ENCODE assay signal across 29 cellular contexts in genomic region chr5:54803381-54804025, GRCh38.
DNase-seq lines count a peak whose midpoint lies in the region; ATAC-seq, FAIRE-seq and TF ChIP-seq lines count a peak whose summit lies in the region.
"Had no signal": no experiment of that assay in that cellular context is flagged by ENCODE, and none has a peak within 500 bp of the region (broad histone marks: within the 10 kb centered on the region; RNA-seq: fewer than 3 reads in every experiment).

No MANE protein-coding gene starts in this region.

- H3K27ac Mint-ChIP-seq in neural progenitor cell, result no peak overlapping the region
- H3K27ac Mint-ChIP-seq: activated CD4-positive, alpha-beta T cell treated with anti-CD3 and anti-CD28 coated beads, Interleukin-2, amount 10 ng/mL, durations not matched to agents 7 days and 5 days; activated T-cell treated with anti-CD3 and anti-CD28 coated beads, Interleukin-2, amount 50 U/mL, for 72 hours; naive thymus-derived CD4-positive, alpha-beta T cell had no signal

- ATAC-seq in HepG2 (no peak), GM19455 (IDR thresholded peaks at IDR 0.05; ENCODE audit: unreplicated experiment) (no peak)
- ATAC-seq: activated T-cell treated with anti-CD3 and anti-CD28 coated beads, Interleukin-2, amount 50 U/mL, for 72 hours; left ventricle myocardium superior; naive thymus-derived CD4-positive, alpha-beta T cell had no signal

- H3K36me3 Mint-ChIP-seq in neural progenitor cell, result no peaks in the 10 kb centered on the region

- CTCF ChIA-PET in HepG2 (lab: Yijun Ruan, JAX; ENCODE audit: low intra/inter-chr PET ratio, low total read pairs), result no interaction called here

- H3K4me3 Mint-ChIP-seq in neural progenitor cell, result no peak overlapping the region
- H3K4me3 Mint-ChIP-seq: activated CD4-positive, alpha-beta T cell treated with anti-CD3 and anti-CD28 coated beads, Interleukin-2, amount 10 ng/mL, durations not matched to agents 7 days and 5 days; activated T-cell treated with anti-CD3 and anti-CD28 coated beads, Interleukin-2, amount 50 U/mL, for 72 hours; naive thymus-derived CD4-positive, alpha-beta T cell had no signal

- TF ChIP-seq EP300 in HepG2 (IDR thresholded peaks at IDR 0.05; ENCODE audit: low read depth in 2 of 2, low read length in 2 of 2) (no peak), HepG2 (CRISPR knock-in tag; IDR thresholded peaks at IDR 0.05; ENCODE audit: borderline replicate concordance) (no peak)

- H3K4me1 ChIP-seq in fibroblast of lung (ENCODE audit: control insufficient read depth, extremely low read depth, insufficient read depth, low read length) (peaks cover 7% of the 10 kb centered on the region), neural progenitor cell (peaks cover 7% of the 10 kb centered on the region), HepG2 (ENCODE audit: insufficient read depth, low read length) (no peaks in the 10 kb centered on the region)
- H3K4me1 ChIP-seq: breast epithelium, Peyer's patch, thyroid gland had no signal

- in situ Hi-C loops in HepG2 (cut with HindIII; ENCODE audit: extremely low pct_ligation_motif_present, low pct_unique_long_range_greater_than_20kb), result no loop called here

- H3K9me3 ChIP-seq in fibroblast of lung (ENCODE audit: control insufficient read depth, insufficient read depth, low read depth, low read length), result no peaks in the 10 kb centered on the region
- H3K9me3 ChIP-seq in neural progenitor cell (ENCODE audit: low read depth), result no peaks in the 10 kb centered on the region
- H3K9me3 ChIP-seq in HepG2 (ENCODE audit: low read length), result no peaks in the 10 kb centered on the region
- H3K9me3 ChIP-seq: breast epithelium, Peyer's patch, stomach, thyroid gland had no signal

- DNase-seq in AG10803 (ENCODE audit: low read depth) (peak; percentile 82), NCI-H446 treated with DMSO at 0.1 percent for 48 hours (lab: John Stamatoyannopoulos, UW) (peak; percentile 48), fibroblast of lung (ENCODE audit: low read depth in 2 of 2) (peak; percentile 8 to 47), neural progenitor cell (ENCODE audit: low spot score) (peak; percentile 57), inferior parietal cortex (ENCODE audit: extremely low spot score) (no peak), HepG2 (ENCODE audit: low spot score) (no peak)
- DNase-seq: activated CD4-positive, alpha-beta T cell treated with anti-CD3 and anti-CD28 coated beads, Interleukin-2, amount 10 ng/mL, durations not matched to agents 7 days and 5 days; activated naive CD4-positive, alpha-beta T cell treated with Interleukin-2 at 50 U/mL for 16 hours; activated T-cell treated with anti-CD3 and anti-CD28 coated beads, Interleukin-2, amount 50 U/mL, for 72 hours; COR-L47; effector CD4-positive, alpha-beta T cell; GDM1; left ventricle myocardium superior; naive thymus-derived CD4-positive, alpha-beta T cell; NCI-H2171; NCI-H524 treated with DMSO at 0.1 percent for 48 hours; Peyer's patch; SHP77 treated with DMSO at 0.1 percent for 48 hours; small intestine; stimulated activated CD4-positive, alpha-beta T cell treated with anti-CD3 and anti-CD28 coated beads, Interleukin-1b, Interleukin-23, amount 100 ng/mL, for 48 hours; stomach; T1000; thyroid gland had no signal

- POLR2A ChIA-PET in HepG2 (lab: Yijun Ruan, JAX), result no interaction called here

- no peaks in the 10 kb centered on the region for H3K9me3 Mint-ChIP-seq in neural progenitor cell

- H3K27me3 ChIP-seq in fibroblast of lung (ENCODE audit: control insufficient read depth, insufficient read depth, low read length), result no peaks in the 10 kb centered on the region
- no peaks in the 10 kb centered on the region for H3K27me3 ChIP-seq in neural progenitor cell
- no peaks in the 10 kb centered on the region for H3K27me3 ChIP-seq in HepG2 (ENCODE audit: control insufficient read depth in 1 of 2, insufficient read depth in 2 of 2, low read length in 2 of 2)
- H3K27me3 ChIP-seq: BLaER1 treated with 17β-estradiol and CSF1 and Interleukin-3, amounts not matched to agents 10 nM and 100 nM; breast epithelium; Peyer's patch; stomach; thyroid gland had no signal

- TF ChIP-seq POLR2A in HepG2 (IDR thresholded peaks at IDR 0.05; ENCODE audit: insufficient read depth in 1 of 2, low read depth in 2 of 2, low read length in 2 of 2), result no peak

- H3K4me3 ChIP-seq in AG10803 (ENCODE audit: low read length), result no peak overlapping the region
- no peak overlapping the region for H3K4me3 ChIP-seq in fibroblast of lung (replicated peaks in 1 of 4; ENCODE audit: control extremely low read depth in 1 of 4, insufficient read depth in 1 of 4, low read depth in 3 of 4, low read length in 4 of 4)
- no peak overlapping the region for H3K4me3 ChIP-seq in neural progenitor cell
- H3K4me3 ChIP-seq in HepG2 (replicated peaks in 1 of 3; ENCODE audit: insufficient read depth in 1 of 3, low read depth in 2 of 3, low read length in 3 of 3), result no peak overlapping the region
- H3K4me3 ChIP-seq: BLaER1 treated with 17β-estradiol and CSF1 and Interleukin-3, amounts not matched to agents 10 nM and 100 nM; breast epithelium; Peyer's patch; stomach; thyroid gland had no signal

- no peak overlapping the region for H3K9ac ChIP-seq in fibroblast of lung (ENCODE audit: insufficient read depth, low read length)
- H3K9ac ChIP-seq in neural progenitor cell, result no peak overlapping the region
- H3K9ac ChIP-seq in HepG2 (ENCODE audit: insufficient read depth, low read depth, low read length), result no peak overlapping the region
- H3K9ac ChIP-seq: BLaER1 treated with 17β-estradiol and CSF1 and Interleukin-3, amounts not matched to agents 10 nM and 100 nM had no signal

- no TSS peak for BruUV-seq in HepG2 (replicated peaks; lab: Mats Ljungman, UMichigan)

- no peaks in the 10 kb centered on the region for H3K36me3 ChIP-seq in fibroblast of lung (ENCODE audit: control insufficient read depth, insufficient read depth, low read length)
- H3K36me3 ChIP-seq in neural progenitor cell, result no peaks in the 10 kb centered on the region
- no peaks in the 10 kb centered on the region for H3K36me3 ChIP-seq in HepG2 (replicated peaks in 1 of 2; ENCODE audit: control insufficient read depth in 1 of 2, insufficient read depth in 2 of 2, low read length in 2 of 2)
- H3K36me3 ChIP-seq: BLaER1 treated with 17β-estradiol and CSF1 and Interleukin-3, amounts not matched to agents 10 nM and 100 nM; breast epithelium; Peyer's patch; stomach; thyroid gland had no signal

- H3K27me3 Mint-ChIP-seq in neural progenitor cell (ENCODE audit: insufficient read depth, low read depth), result peaks cover 2% of the 10 kb centered on the region
- H3K27me3 Mint-ChIP-seq: activated CD4-positive, alpha-beta T cell treated with anti-CD3 and anti-CD28 coated beads, Interleukin-2, amount 10 ng/mL, durations not matched to agents 7 days and 5 days; naive thymus-derived CD4-positive, alpha-beta T cell had no signal

- TF ChIP-seq CTCF in AG10803 (conservative IDR thresholded peaks at IDR 0.05; ENCODE audit: low read length), result no peak
- no peak for TF ChIP-seq CTCF in fibroblast of lung (conservative IDR thresholded peaks at IDR 0.05 in 1 of 2, IDR thresholded peaks at IDR 0.05 in 1 of 2; ENCODE audit: low read depth in 1 of 2, low read length in 2 of 2)
- TF ChIP-seq CTCF in neural progenitor cell (IDR thresholded peaks at IDR 0.05), result no peak
- no peak for TF ChIP-seq CTCF in HepG2 (CRISPR knock-in tag; IDR thresholded peaks at IDR 0.05)

- no peak overlapping the region for H3K27ac ChIP-seq in fibroblast of lung (ENCODE audit: insufficient read depth, low read length)
- H3K27ac ChIP-seq in neural progenitor cell, result no peak overlapping the region
- no peak overlapping the region for H3K27ac ChIP-seq in HepG2 (ENCODE audit: extremely low read length, insufficient read depth, low read length)
- H3K27ac ChIP-seq: BLaER1 treated with 17β-estradiol and CSF1 and Interleukin-3, amounts not matched to agents 10 nM and 100 nM; epithelial cell of prostate; Peyer's patch; stomach; thyroid gland had no signal

- TF ChIP-seq RAD21 in HepG2 (CRISPR knock-in tag; IDR thresholded peaks at IDR 0.05), result no peak

- no peaks in the 10 kb centered on the region for H3K4me1 Mint-ChIP-seq in neural progenitor cell

- H4K20me1 ChIP-seq in fibroblast of lung (ENCODE audit: control insufficient read depth, extremely low read depth, insufficient read depth, low read length), result no peaks in the 10 kb centered on the region
- H4K20me1 ChIP-seq in neural progenitor cell (ENCODE audit: low read depth), result no peaks in the 10 kb centered on the region
- H4K20me1 ChIP-seq in HepG2 (ENCODE audit: insufficient read depth, low read length), result no peaks in the 10 kb centered on the region
- H4K20me1 ChIP-seq: BLaER1 treated with 17β-estradiol and CSF1 and Interleukin-3, amounts not matched to agents 10 nM and 100 nM had no signal

- H2AFZ ChIP-seq in fibroblast of lung (ENCODE audit: low read length) (peak overlapping the region; percentile 5), neural progenitor cell (replicated peaks) (no peak overlapping the region), HepG2 (ENCODE audit: low read length) (no peak overlapping the region)

- peaks cover 9% of the 10 kb centered on the region for H3F3A ChIP-seq in neural progenitor cell (ENCODE audit: low read depth)

- no peak for FAIRE-seq in HepG2 (lab: Jason Lieb, UNC)
- FAIRE-seq: colon, HTR-8/SVneo, small intestine had no signal

- H3K4me2 ChIP-seq in fibroblast of lung (ENCODE audit: extremely low read depth, insufficient read depth, low read length), result no peak overlapping the region
- peak overlapping the region; percentile 21 for H3K4me2 ChIP-seq in neural progenitor cell
- H3K4me2 ChIP-seq in HepG2 (ENCODE audit: low read depth, low read length), result no peak overlapping the region
- H3K4me2 ChIP-seq: BLaER1 treated with 17β-estradiol and CSF1 and Interleukin-3, amounts not matched to agents 10 nM and 100 nM had no signal

- H3K79me2 ChIP-seq in fibroblast of lung (ENCODE audit: control insufficient read depth, insufficient read depth, low read length) (no peaks in the 10 kb centered on the region), neural progenitor cell (ENCODE audit: low read depth) (no peaks in the 10 kb centered on the region), HepG2 (ENCODE audit: insufficient read depth, low read length) (no peaks in the 10 kb centered on the region)

- intact Hi-C loops in HepG2 (cut with micrococcal nuclease; ENCODE audit: unreplicated experiment), result no loop called here

- WGBS in HepG2 (ENCODE audit: low lambda C conversion rate), result 13% methylated on average over 3 of the region's 4 CpGs

TF ChIP-seq in HepG2, 621 proteins besides CTCF, POLR2A, EP300 and RAD21 (continues in another document):
- TF ChIP-seq ARNTL (CRISPR knock-in tag; IDR thresholded peaks at IDR 0.05), result no peak
- TF ChIP-seq ZFAT (CRISPR knock-in tag; conservative IDR thresholded peaks at IDR 0.05), result no peak
- TF ChIP-seq RCOR2 (CRISPR knock-in tag; IDR thresholded peaks at IDR 0.05), result no peak

Comparison
In these comparisons a context has a peak if more than half of its experiments do, and no peak if none do; other contexts are left out.
1. DNase-seq: peak in AG10803 (single experiment), NCI-H446 treated with DMSO at 0.1 percent for 48 hours (single experiment), fibroblast of lung (2 of 2) and neural progenitor cell (single experiment); none in inferior parietal cortex (single experiment) and HepG2 (single experiment).